Comparison of ENCODE assay signal across 12 cellular contexts in genomic region chr18:44789704-44790103, GRCh38.
DNase-seq lines count a peak whose midpoint lies in the region; ATAC-seq, FAIRE-seq and TF ChIP-seq lines count a peak whose summit lies in the region.
"Had no signal": no experiment of that assay in that cellular context is flagged by ENCODE, and none has a peak within 500 bp of the region (broad histone marks: within the 10 kb centered on the region; RNA-seq: fewer than 3 reads in every experiment).

No MANE protein-coding gene starts in this region.

- H3K4me3 ChIP-seq in BJ (ENCODE audit: low read depth, low read length) (no peak overlapping the region), cardiac muscle cell (no peak overlapping the region), pancreas (no peak overlapping the region)
- H3K4me3 ChIP-seq: BLaER1 treated with 17β-estradiol and CSF1 and Interleukin-3, amounts not matched to agents 10 nM and 100 nM; ovary had no signal

- 9 to 16% methylated on average over 4 of the region's 4 CpGs for WGBS in pancreas, 2 donors

- H3K27me3 ChIP-seq in BJ (ENCODE audit: control insufficient read depth, insufficient read depth, low read length) = no peaks in the 10 kb centered on the region
- no peaks in the 10 kb centered on the region for H3K27me3 ChIP-seq in cardiac muscle cell
- H3K27me3 ChIP-seq in pancreas = no peaks in the 10 kb centered on the region
- H3K27me3 ChIP-seq: ovary had no signal

- no peak for TF ChIP-seq CTCF in BJ (IDR thresholded peaks at IDR 0.05; ENCODE audit: insufficient read depth, low read depth, low read length)
- TF ChIP-seq CTCF in cardiac muscle cell (IDR thresholded peaks at IDR 0.05; ENCODE audit: low read depth, low read length) = no peak
- TF ChIP-seq CTCF in pancreas (IDR thresholded peaks at IDR 0.05) = no peak

- H3K4me1 ChIP-seq in cardiac muscle cell (ENCODE audit: low read depth) (peaks cover 71% of the 10 kb centered on the region), pancreas (peaks cover 12 to 30% (median 19%) of the 10 kb centered on the region in 3 donors)

- intact Hi-C loops in pancreas (cut with DNase I) = no loop called here

- FAIRE-seq in pancreas (lab: Jason Lieb, UNC) = no peak
- FAIRE-seq in urothelium cell line (lab: Jason Lieb, UNC) = no peak

- ATAC-seq in pancreas (peak; percentile 57 to 67 (median 62)), HG02970 (IDR thresholded peaks at IDR 0.05; ENCODE audit: low FRiP score, unreplicated experiment) (no peak)

- POLR2A ChIA-PET in BJ (lab: Charles Lee) = no interaction called here

- DNase-seq in BJ (ENCODE audit: low read depth) = peak; percentile 33
- DNase-seq in amniotic epithelial cell (ENCODE audit: low read depth) = peak; percentile 43
- peak in 1 of 2 donors; percentile 31 for DNase-seq in cardiac muscle cell (ENCODE audit: low read depth in 1 of 2, low spot score in 1 of 2)
- DNase-seq in pancreas = no peak
- DNase-seq in iPS-NIHi7 (ENCODE audit: extremely low spot score) = no peak
- DNase-seq in urothelium cell line (ENCODE audit: low spot score) = no peak
- no peak for DNase-seq in middle frontal gyrus (ENCODE audit: extremely low spot score, low spot score)
- DNase-seq: NCI-H345, ovary, T-helper 9 cell had no signal

- H3K36me3 ChIP-seq in BJ (ENCODE audit: control insufficient read depth, insufficient read depth, low read length) (no peaks in the 10 kb centered on the region), cardiac muscle cell (no peaks in the 10 kb centered on the region), pancreas (no peaks in the 10 kb centered on the region)
- H3K36me3 ChIP-seq: BLaER1 treated with 17β-estradiol and CSF1 and Interleukin-3, amounts not matched to agents 10 nM and 100 nM; ovary had no signal

- CTCF ChIA-PET in BJ (lab: Yijun Ruan, JAX) = no interaction called here

- H3K27ac ChIP-seq in cardiac muscle cell (peak overlapping the region; percentile 55), pancreas (peak overlapping the region in 2 of 4 donors; percentile 25 to 35)
- H3K27ac ChIP-seq: BLaER1 treated with 17β-estradiol and CSF1 and Interleukin-3, amounts not matched to agents 10 nM and 100 nM had no signal

- H3K9me3 ChIP-seq in cardiac muscle cell (ENCODE audit: low read depth) (no peaks in the 10 kb centered on the region), pancreas (no peaks in the 10 kb centered on the region)
- H3K9me3 ChIP-seq: BLaER1 treated with 17β-estradiol and CSF1 and Interleukin-3, amounts not matched to agents 10 nM and 100 nM; ovary had no signal

Comparison
In these comparisons a context has a peak if more than half of its experiments do, and no peak if none do; other contexts are left out.
1. DNase-seq: peak in BJ (single experiment) and amniotic epithelial cell (single experiment); none in pancreas (0 of 6), iPS-NIHi7 (single experiment), urothelium cell line (single experiment) and middle frontal gyrus (single experiment).